Comparison of ENCODE assay signal across 8 cellular contexts in genomic region chr1:222634180-222635013, GRCh38.
A peak's percentile ranks its signal among the peaks of the same experiment; 100 is the strongest.
DNase-seq lines count a peak whose midpoint lies in the region; ATAC-seq and FAIRE-seq lines count a peak whose summit lies in the region.

No MANE protein-coding gene starts in this region.

- ATAC-seq in HG03060 (IDR thresholded peaks at IDR 0.05; ENCODE audit: low read depth, unreplicated experiment), result peak; percentile 75

- in situ Hi-C loops in T47D (cut with HindIII; ENCODE audit: low pct_unique_long_range_greater_than_20kb, low sequenced_read_pairs), result no loop called here

- DNase-seq in AG08395 (ENCODE audit: low spot score) (peak; percentile 73), GM18507 (ENCODE audit: extremely low spot score, insufficient read length, low read depth) (no peak), NCI-H2081 treated with DMSO at 0.1 percent for 48 hours (lab: John Stamatoyannopoulos, UW) (peak; percentile 58), T-helper 9 cell (peak; percentile 51), T47D (ENCODE audit: low read depth in 1 of 2, low spot score in 1 of 2) (peak; percentile 52 to 96)
- peak; percentile 83 for DNase-seq in stimulated activated CD4-positive, alpha-beta T cell treated with anti-CD3 and anti-CD28 coated beads, Interleukin-4, amount 100 ng/mL, for 24 hours

- FAIRE-seq in GM18507 (lab: Jason Lieb, UNC) (peak; percentile 73), islet of Langerhans (lab: Jason Lieb, UNC) (peak; percentile 89)
